Comparison of ENCODE assay signal across 24 cellular contexts in genomic region chr3:124838963-124839362, GRCh38. TPM values are rescaled to one million over a fixed set of nuclear protein-coding genes. Genes with fewer than 3 reads are reported as not detected.
DNase-seq lines count a peak whose midpoint lies in the region; ATAC-seq, FAIRE-seq and TF ChIP-seq lines count a peak whose summit lies in the region.
"Had no signal": no experiment of that assay in that cellular context is flagged by ENCODE, and none has a peak within 500 bp of the region (broad histone marks: within the 10 kb centered on the region; RNA-seq: fewer than 3 reads in every experiment).

No MANE protein-coding gene starts in this region.

- H2AFZ ChIP-seq in Karpas-422 (ENCODE audit: low read length) = no peak overlapping the region
- H2AFZ ChIP-seq: neural progenitor cell had no signal

- TF ChIP-seq CTCF in HFFc6 (IDR thresholded peaks at IDR 0.05) (no peak), ascending aorta (IDR thresholded peaks at IDR 0.05) (no peak), suprapubic skin (IDR thresholded peaks at IDR 0.05) (no peak)

- H3K27ac Mint-ChIP-seq in HFFc6 = peak overlapping the region; percentile 46; the same call in 1 of the 2 replicates
- no peak overlapping the region for H3K27ac Mint-ChIP-seq in activated naive CD4-positive, alpha-beta T cell treated with anti-CD3 and anti-CD28 coated beads for 36 hours
- H3K27ac Mint-ChIP-seq: neural progenitor cell; progenitor cell of endocrine pancreas; stimulated activated naive CD8-positive, alpha-beta T cell treated with anti-CD3 and anti-CD28 coated beads, Interleukin-15, amount 100 ng/mL, for 72 hours had no signal

- H3K27me3 Mint-ChIP-seq in HFFc6 (ENCODE audit: insufficient read depth) = peaks cover 1% of the 10 kb centered on the region; the same call in 1 of the 2 replicates
- H3K27me3 Mint-ChIP-seq in activated naive CD4-positive, alpha-beta T cell treated with anti-CD3 and anti-CD28 coated beads for 36 hours (ENCODE audit: low read depth) = peaks cover 7% of the 10 kb centered on the region
- H3K27me3 Mint-ChIP-seq: progenitor cell of endocrine pancreas had no signal

- H3K27ac ChIP-seq in ascending aorta (peak overlapping the region; percentile 85 to 89), suprapubic skin (peak overlapping the region; percentile 89), Karpas-422 (ENCODE audit: low read length) (no peak overlapping the region)
- H3K27ac ChIP-seq: cardiac muscle cell, neural progenitor cell had no signal

- no peak for TF ChIP-seq POLR2A in suprapubic skin (IDR thresholded peaks at IDR 0.05)

- H3K9me3 Mint-ChIP-seq in HFFc6 = no peaks in the 10 kb centered on the region
- no peaks in the 10 kb centered on the region for H3K9me3 Mint-ChIP-seq in activated naive CD4-positive, alpha-beta T cell treated with anti-CD3 and anti-CD28 coated beads for 36 hours
- H3K9me3 Mint-ChIP-seq: neural progenitor cell; stimulated activated naive CD8-positive, alpha-beta T cell treated with anti-CD3 and anti-CD28 coated beads, Interleukin-15, amount 100 ng/mL, for 72 hours had no signal

- H3K9ac ChIP-seq in Karpas-422 (ENCODE audit: low read length) = no peak overlapping the region
- H3K9ac ChIP-seq: neural progenitor cell had no signal

- H3K27me3 ChIP-seq in ascending aorta (no peaks in the 10 kb centered on the region), suprapubic skin (no peaks in the 10 kb centered on the region), Karpas-422 (ENCODE audit: low read length) (no peaks in the 10 kb centered on the region)
- H3K27me3 ChIP-seq: BE2C, cardiac muscle cell, neural progenitor cell had no signal

- no peaks in the 10 kb centered on the region for H3K79me2 ChIP-seq in Karpas-422 (ENCODE audit: low read length)

- H3K4me1 Mint-ChIP-seq in HFFc6 (ENCODE audit: low read depth) = peaks cover 88% of the 10 kb centered on the region
- H3K4me1 Mint-ChIP-seq in activated naive CD4-positive, alpha-beta T cell treated with anti-CD3 and anti-CD28 coated beads for 36 hours (ENCODE audit: low read depth) = peaks cover 9% of the 10 kb centered on the region

- intact Hi-C loops in ascending aorta (cut with DNase I) = no loop called here
- intact Hi-C loops in activated naive CD4-positive, alpha-beta T cell treated with anti-CD3 and anti-CD28 coated beads for 36 hours (cut with micrococcal nuclease) = no loop called here

- H3K36me3 ChIP-seq in ascending aorta = peaks cover 9 to 38% of the 10 kb centered on the region in 2 donors
- H3K36me3 ChIP-seq in suprapubic skin = peaks cover 29% of the 10 kb centered on the region
- H3K36me3 ChIP-seq in Karpas-422 (ENCODE audit: insufficient read depth, low read length) = no peaks in the 10 kb centered on the region
- H3K36me3 ChIP-seq: neural progenitor cell had no signal

- no peaks in the 10 kb centered on the region for H3K9me2 ChIP-seq in Karpas-422 (replicated peaks; ENCODE audit: insufficient read depth, low read length)

- H3K4me2 ChIP-seq in Karpas-422 (ENCODE audit: low read depth, low read length, poor library complexity, severe bottlenecking) = no peak overlapping the region
- H3K4me2 ChIP-seq: neural progenitor cell had no signal

- no peak for DNase-seq in HFFc6
- no peak for DNase-seq in ascending aorta (ENCODE audit: low spot score in 2 of 2)
- DNase-seq in left lobe of liver (ENCODE audit: low spot score) = peak; percentile 51
- DNase-seq in suprapubic skin (ENCODE audit: low spot score in 2 of 2) = no peak
- DNase-seq in activated naive CD4-positive, alpha-beta T cell treated with anti-CD3 and anti-CD28 coated beads for 36 hours = no peak
- DNase-seq in Karpas-422 = no peak
- DNase-seq in urothelium cell line (ENCODE audit: low spot score) = no peak
- DNase-seq: activated CD4-positive, alpha-beta T cell treated with anti-CD3 and anti-CD28 coated beads, Interleukin-2, amount 50 U/mL, for 1 hour; activated CD8-positive, alpha-beta memory T cell treated with anti-CD3 and anti-CD28 coated beads, Interleukin-2, amount 50 U/mL, for 4 hours; BE2C; HCEC 1CT; left colon; NCI-H1417; NCI-H69; SIG-M5; spleen; stimulated activated CD4-positive, alpha-beta T cell treated with anti-CD3 and anti-CD28 coated beads, Interleukin-4, amount 100 ng/mL, for 24 hours; stimulated activated naive CD8-positive, alpha-beta T cell treated with anti-CD3 and anti-CD28 coated beads, Interleukin-15, amount 100 ng/mL, for 72 hours; T-helper 1 cell had no signal

- WGBS in suprapubic skin = 88% methylated on average over 3 of the region's 3 CpGs

- CTCF ChIA-PET in activated naive CD4-positive, alpha-beta T cell treated with anti-CD3 and anti-CD28 coated beads for 36 hours (lab: Charles Lee) = no interaction called here

- no peaks in the 10 kb centered on the region for H4K20me1 ChIP-seq in Karpas-422 (ENCODE audit: insufficient read depth, low read depth, low read length)

- no peak overlapping the region for H3K4me3 Mint-ChIP-seq in HFFc6
- H3K4me3 Mint-ChIP-seq in activated naive CD4-positive, alpha-beta T cell treated with anti-CD3 and anti-CD28 coated beads for 36 hours = no peak overlapping the region
- H3K4me3 Mint-ChIP-seq: neural progenitor cell; stimulated activated naive CD8-positive, alpha-beta T cell treated with anti-CD3 and anti-CD28 coated beads, Interleukin-15, amount 100 ng/mL, for 72 hours had no signal

- H3K4me1 ChIP-seq in ascending aorta = peaks cover 10 to 84% of the 10 kb centered on the region in 2 donors
- H3K4me1 ChIP-seq in suprapubic skin = peaks cover 60% of the 10 kb centered on the region
- H3K4me1 ChIP-seq in Karpas-422 (ENCODE audit: low read length) = no peaks in the 10 kb centered on the region

- ATAC-seq in left lobe of liver (peak; percentile 21), HG02642 (IDR thresholded peaks at IDR 0.05; ENCODE audit: poor library complexity, unreplicated experiment) (no peak)
- ATAC-seq: left colon; stimulated activated naive CD8-positive, alpha-beta T cell treated with anti-CD3 and anti-CD28 coated beads, Interleukin-15, amount 100 ng/mL, for 72 hours had no signal

- H3K4me3 ChIP-seq in ascending aorta = no peak overlapping the region
- no peak overlapping the region for H3K4me3 ChIP-seq in suprapubic skin
- H3K4me3 ChIP-seq in Karpas-422 (ENCODE audit: low read length) = no peak overlapping the region
- H3K4me3 ChIP-seq: cardiac muscle cell, neural progenitor cell, spleen had no signal

- FAIRE-seq in urothelium cell line (lab: Jason Lieb, UNC) = no peak
- FAIRE-seq: frontal cortex had no signal

- H3K9me3 ChIP-seq in ascending aorta = no peaks in the 10 kb centered on the region
- H3K9me3 ChIP-seq in suprapubic skin = no peaks in the 10 kb centered on the region
- no peaks in the 10 kb centered on the region for H3K9me3 ChIP-seq in Karpas-422 (ENCODE audit: low read length)
- H3K9me3 ChIP-seq: BE2C, spleen had no signal

- peaks cover 38% of the 10 kb centered on the region for H3K36me3 Mint-ChIP-seq in HFFc6 (ENCODE audit: low read depth)
- no peaks in the 10 kb centered on the region for H3K36me3 Mint-ChIP-seq in activated naive CD4-positive, alpha-beta T cell treated with anti-CD3 and anti-CD28 coated beads for 36 hours (ENCODE audit: low read depth)

- no peak for TF ChIP-seq EP300 in suprapubic skin (IDR thresholded peaks at IDR 0.05)

RNA-seq across cellular contexts. Expression of gene ITGB5, which starts 48.2 kb away (rescaled TPM):
- total RNA-seq in HFFc6 (2021; fragmentation: NEBNext Ultra II Directional; extraction: Animal tissue kit (Norgen Biotek cat#: 25700)) = 100 to 1,000 TPM; 203 to 332 (median 220) TPM
- total RNA-seq in ascending aorta = 595 TPM
- total RNA-seq in left lobe of liver = 74.7 TPM
- total RNA-seq in suprapubic skin = 100 to 1,000 TPM; 159 to 397 (median 245) TPM
- under 1 TPM; 0.31 to 0.59 TPM for total RNA-seq in activated naive CD4-positive, alpha-beta T cell treated with anti-CD3 and anti-CD28 coated beads for 36 hours
- 0.86 and 4.7 TPM in 2 replicates for total RNA-seq in Karpas-422 (2014; rRNA removed; shearing (Covaris generic); ENCODE audit: low replicate concordance)

Comparison
In these comparisons a context has a peak if more than half of its experiments do, and no peak if none do; other contexts are left out.
1. RNA of gene ITGB5, which starts 48.2 kb away (total RNA-seq): 595 TPM in ascending aorta (single experiment), 159 to 397 TPM in suprapubic skin, 203 to 332 TPM in HFFc6 and 74.7 TPM in left lobe of liver (single experiment); 0.86 to 4.7 TPM in Karpas-422 and 0.31 to 0.59 TPM in activated naive CD4-positive, alpha-beta T cell treated with anti-CD3 and anti-CD28 coated beads for 36 hours; every median in the first group is over 10 times any median in the second.